In the genomic region with DNA sequence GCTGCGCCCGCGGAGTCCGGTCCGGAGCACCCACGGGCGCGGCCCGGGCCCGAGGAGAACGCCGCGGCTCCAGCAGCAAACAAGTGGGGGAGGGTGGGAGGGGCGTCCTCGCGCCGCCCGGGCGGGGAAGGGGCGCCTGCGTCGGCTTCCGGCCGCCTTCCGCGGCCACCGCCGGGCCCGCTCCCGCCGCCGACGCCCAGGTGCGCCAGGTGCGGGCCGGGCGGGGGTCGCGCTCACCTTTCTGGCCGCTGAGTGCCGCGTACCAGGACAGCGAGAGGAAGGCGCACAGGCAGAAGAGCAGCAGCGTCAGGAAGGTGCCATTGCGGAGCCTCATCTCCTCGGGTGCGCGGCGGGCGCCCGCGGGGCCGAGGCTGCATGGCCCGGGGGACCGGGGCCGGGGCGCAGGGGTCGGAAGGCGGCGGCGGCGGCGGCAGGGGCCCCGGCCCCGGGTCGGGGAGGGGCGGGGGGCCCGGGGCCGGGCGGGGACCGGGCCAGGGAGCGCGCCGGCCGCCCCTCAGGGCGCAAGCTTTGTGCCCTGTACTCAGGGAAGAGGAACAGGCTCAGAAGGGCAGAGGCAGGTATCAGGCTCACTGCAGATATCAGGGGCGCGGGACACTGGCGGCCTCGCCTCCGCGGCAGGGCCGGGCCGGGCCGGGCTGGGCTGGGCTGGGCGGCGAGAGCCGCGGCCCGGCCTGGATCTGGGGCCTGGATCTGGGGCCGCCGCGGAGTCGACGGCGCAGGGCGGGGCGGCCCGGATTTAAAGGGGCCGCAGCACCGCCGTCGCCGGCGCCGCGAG, we compare ENCODE assay signal across 1 cellular context.
TF ChIP-seq lines count a peak whose summit lies in the region.

TSS of gene MGAT4B (minus strand) at position 617 of the 796 bp plus-strand sequence. CDS start at position 334, 283 bp downstream.

TF ChIP-seq in HepG2, 621 proteins besides CTCF, POLR2A, EP300 and RAD21 (continued from another document and continues in another):
- TF ChIP-seq ZFX (CRISPR knock-in tag; IDR thresholded peaks at IDR 0.05; ENCODE audit: low read depth) = peak; percentile 65
- no peak for TF ChIP-seq CENPX (CRISPR knock-in tag; IDR thresholded peaks at IDR 0.05)
- TF ChIP-seq NFKB2 (CRISPR knock-in tag; IDR thresholded peaks at IDR 0.05; ENCODE audit: borderline replicate concordance) = no peak
- TF ChIP-seq ZNF674 (CRISPR knock-in tag; IDR thresholded peaks at IDR 0.05; ENCODE audit: low read depth) = no peak
- TF ChIP-seq ZBTB2 (CRISPR knock-in tag; IDR thresholded peaks at IDR 0.05; ENCODE audit: low read depth) = no peak; the same call in 1 of the 2 replicates
- TF ChIP-seq, protein P1, sequence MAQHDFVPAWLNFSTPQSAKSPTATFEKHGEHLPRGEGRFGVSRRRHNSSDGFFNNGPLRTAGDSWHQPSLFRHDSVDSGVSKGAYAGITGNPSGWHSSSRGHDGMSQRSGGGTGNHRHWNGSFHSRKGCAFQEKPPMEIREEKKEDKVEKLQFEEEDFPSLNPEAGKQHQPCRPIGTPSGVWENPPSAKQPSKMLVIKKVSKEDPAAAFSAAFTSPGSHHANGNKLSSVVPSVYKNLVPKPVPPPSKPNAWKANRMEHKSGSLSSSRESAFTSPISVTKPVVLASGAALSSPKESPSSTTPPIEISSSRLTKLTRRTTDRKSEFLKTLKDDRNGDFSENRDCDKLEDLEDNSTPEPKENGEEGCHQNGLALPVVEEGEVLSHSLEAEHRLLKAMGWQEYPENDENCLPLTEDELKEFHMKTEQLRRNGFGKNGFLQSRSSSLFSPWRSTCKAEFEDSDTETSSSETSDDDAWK (CRISPR knock-in tag; IDR thresholded peaks at IDR 0.05) = no peak
- TF ChIP-seq NR0B2 (CRISPR knock-in tag; IDR thresholded peaks at IDR 0.05) = no peak
- no peak for TF ChIP-seq SYNCRIP (IDR thresholded peaks at IDR 0.05; ENCODE audit: insufficient read depth, low read depth, low read length)
- TF ChIP-seq GATA4 (IDR thresholded peaks at IDR 0.05; ENCODE audit: borderline replicate concordance, low read depth) = no peak
- TF ChIP-seq SP4 (CRISPR knock-in tag; IDR thresholded peaks at IDR 0.05) = peak; percentile 73
- no peak for TF ChIP-seq ZNF337 (CRISPR knock-in tag; IDR thresholded peaks at IDR 0.05; ENCODE audit: borderline replicate concordance, low read depth)
- TF ChIP-seq HNRNPUL1 (IDR thresholded peaks at IDR 0.05; ENCODE audit: low read depth, low read length) = no peak
- TF ChIP-seq, protein P2, sequence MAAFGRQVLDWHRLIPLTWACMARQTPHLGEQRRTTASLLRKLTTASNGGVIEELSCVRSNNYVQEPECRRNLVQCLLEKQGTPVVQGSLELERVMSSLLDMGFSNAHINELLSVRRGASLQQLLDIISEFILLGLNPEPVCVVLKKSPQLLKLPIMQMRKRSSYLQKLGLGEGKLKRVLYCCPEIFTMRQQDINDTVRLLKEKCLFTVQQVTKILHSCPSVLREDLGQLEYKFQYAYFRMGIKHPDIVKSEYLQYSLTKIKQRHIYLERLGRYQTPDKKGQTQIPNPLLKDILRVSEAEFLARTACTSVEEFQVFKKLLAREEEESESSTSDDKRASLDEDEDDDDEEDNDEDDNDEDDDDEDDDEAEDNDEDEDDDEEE (CRISPR knock-in tag; IDR thresholded peaks at IDR 0.05) = no peak
- 0 out of 2 replicates have a peak, but pooled peaks have one; percentile 45 for TF ChIP-seq ZNF780A (CRISPR knock-in tag; IDR thresholded peaks at IDR 0.05)
- TF ChIP-seq HOXA9 (CRISPR knock-in tag; IDR thresholded peaks at IDR 0.05; ENCODE audit: borderline replicate concordance) = 0 out of 2 replicates have a peak, but pooled peaks have one; percentile 19
- peak; percentile 67 for TF ChIP-seq ZNF574 (CRISPR knock-in tag; IDR thresholded peaks at IDR 0.05)
- TF ChIP-seq NFE2L1 (CRISPR knock-in tag; IDR thresholded peaks at IDR 0.05; ENCODE audit: borderline replicate concordance) = no peak
- no peak for TF ChIP-seq KLF11 (CRISPR knock-in tag; IDR thresholded peaks at IDR 0.05)
- TF ChIP-seq ZNF75D (CRISPR knock-in tag; IDR thresholded peaks at IDR 0.05; ENCODE audit: borderline replicate concordance) = no peak
- no peak for TF ChIP-seq ZNF629 (CRISPR knock-in tag; conservative IDR thresholded peaks at IDR 0.05)
- no peak for TF ChIP-seq SMYD3 (CRISPR knock-in tag; IDR thresholded peaks at IDR 0.05)
- no peak for TF ChIP-seq NAIF1 (CRISPR knock-in tag; IDR thresholded peaks at IDR 0.05; ENCODE audit: borderline replicate concordance)
- TF ChIP-seq ZNF317 (CRISPR knock-in tag; IDR thresholded peaks at IDR 0.05) = no peak
- TF ChIP-seq, protein P3, sequence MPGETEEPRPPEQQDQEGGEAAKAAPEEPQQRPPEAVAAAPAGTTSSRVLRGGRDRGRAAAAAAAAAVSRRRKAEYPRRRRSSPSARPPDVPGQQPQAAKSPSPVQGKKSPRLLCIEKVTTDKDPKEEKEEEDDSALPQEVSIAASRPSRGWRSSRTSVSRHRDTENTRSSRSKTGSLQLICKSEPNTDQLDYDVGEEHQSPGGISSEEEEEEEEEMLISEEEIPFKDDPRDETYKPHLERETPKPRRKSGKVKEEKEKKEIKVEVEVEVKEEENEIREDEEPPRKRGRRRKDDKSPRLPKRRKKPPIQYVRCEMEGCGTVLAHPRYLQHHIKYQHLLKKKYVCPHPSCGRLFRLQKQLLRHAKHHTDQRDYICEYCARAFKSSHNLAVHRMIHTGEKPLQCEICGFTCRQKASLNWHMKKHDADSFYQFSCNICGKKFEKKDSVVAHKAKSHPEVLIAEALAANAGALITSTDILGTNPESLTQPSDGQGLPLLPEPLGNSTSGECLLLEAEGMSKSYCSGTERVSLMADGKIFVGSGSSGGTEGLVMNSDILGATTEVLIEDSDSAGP (CRISPR knock-in tag; IDR thresholded peaks at IDR 0.05; ENCODE audit: borderline replicate concordance) = peak; percentile 98; the same call in 1 of the 2 replicates
- no peak for TF ChIP-seq ZNF138 (CRISPR knock-in tag; IDR thresholded peaks at IDR 0.05; ENCODE audit: low read depth)
- TF ChIP-seq ATM (IDR thresholded peaks at IDR 0.05; ENCODE audit: borderline replicate concordance) = no peak
- TF ChIP-seq ZNF33A (CRISPR knock-in tag; IDR thresholded peaks at IDR 0.05; ENCODE audit: borderline replicate concordance) = no peak
- TF ChIP-seq HNF4G (IDR thresholded peaks at IDR 0.05; ENCODE audit: borderline replicate concordance, low read depth, low read length) = peak; percentile 56; the same call in 1 of the 2 replicates
- no peak for TF ChIP-seq HNF4G (CRISPR knock-in tag; IDR thresholded peaks at IDR 0.05; ENCODE audit: borderline replicate concordance, low read depth)
- no peak for TF ChIP-seq ZXDC (CRISPR knock-in tag; IDR thresholded peaks at IDR 0.05)
- no peak for TF ChIP-seq USF2 (IDR thresholded peaks at IDR 0.05; ENCODE audit: low read depth, low read length)
- TF ChIP-seq USF2 (CRISPR knock-in tag; IDR thresholded peaks at IDR 0.05; ENCODE audit: borderline replicate concordance) = no peak
- 0 out of 2 replicates have a peak, but pooled peaks have one; percentile 32 for TF ChIP-seq ZNF430 (CRISPR knock-in tag; IDR thresholded peaks at IDR 0.05)
- TF ChIP-seq AHDC1 (CRISPR knock-in tag; IDR thresholded peaks at IDR 0.05; ENCODE audit: borderline replicate concordance) = no peak
- TF ChIP-seq RFXAP (CRISPR knock-in tag; IDR thresholded peaks at IDR 0.05; ENCODE audit: borderline replicate concordance) = no peak
- no peak for TF ChIP-seq ZNF605 (CRISPR knock-in tag; IDR thresholded peaks at IDR 0.05)
